Comparison of ENCODE assay signal across 1 cellular context in genomic region chr15:43824302-43825246, GRCh38.
TF ChIP-seq lines count a peak whose summit lies in the region.

TSS of gene MFAP1 (minus strand) at chr15:43824690. CDS start at chr15:43824569, 121 bp downstream.

TF ChIP-seq in HCT116, 20 proteins besides CTCF, POLR2A, EP300 and RAD21 (continued from another document):
- TF ChIP-seq ZNF274 (IDR thresholded peaks at IDR 0.05; ENCODE audit: low read depth, low read length), result no peak
- TF ChIP-seq ATF3 (IDR thresholded peaks at IDR 0.05), result no peak
- no peak for TF ChIP-seq FOSL1 (IDR thresholded peaks at IDR 0.05; ENCODE audit: low read depth)
- TF ChIP-seq ZFX (IDR thresholded peaks at IDR 0.05), result no peak
- TF ChIP-seq EZH2 (IDR thresholded peaks at IDR 0.05), result no peak
